Comparison of ENCODE assay signal across 2 cellular contexts in the genomic region with DNA sequence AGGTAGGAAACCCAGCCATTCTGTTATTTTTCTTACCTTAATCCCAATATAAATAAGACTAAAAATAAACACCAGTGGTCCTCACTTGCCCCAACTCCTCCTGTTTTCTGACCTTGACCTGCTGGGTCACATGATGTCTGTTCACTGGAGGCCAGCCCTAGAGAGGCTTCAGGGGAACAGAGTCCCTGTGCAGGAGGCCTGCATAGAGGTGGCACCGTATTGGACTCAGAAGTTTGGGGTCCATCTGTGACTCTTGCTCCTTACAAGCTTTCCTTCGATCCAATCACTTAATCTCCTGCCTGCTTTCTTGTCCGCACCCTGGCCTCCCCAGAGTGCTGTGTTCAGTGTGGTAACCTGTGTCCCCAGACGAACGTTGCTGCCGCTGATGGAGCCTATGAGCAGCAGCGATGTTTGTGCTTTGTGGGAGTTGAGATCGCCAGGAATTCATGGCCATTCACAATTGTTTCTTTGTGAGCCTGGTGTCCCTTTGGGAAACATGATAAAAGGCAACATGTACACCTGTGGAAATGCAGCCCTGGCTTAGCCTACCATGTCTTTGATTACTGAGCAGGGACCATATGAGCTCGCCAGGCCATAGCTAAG.
A peak's percentile ranks its signal among the peaks of the same experiment; 100 is the strongest.
TF ChIP-seq lines count a peak whose summit lies in the region.

No MANE protein-coding gene starts in this region.

TF ChIP-seq in HepG2, 621 proteins besides CTCF, POLR2A, EP300 and RAD21 (continues in another document):
- no peak for TF ChIP-seq SETDB1 (CRISPR knock-in tag; IDR thresholded peaks at IDR 0.05; ENCODE audit: borderline replicate concordance)
- 0 out of 2 replicates have a peak, but pooled peaks have one; percentile 14 for TF ChIP-seq ZNF878 (CRISPR knock-in tag; IDR thresholded peaks at IDR 0.05)
- TF ChIP-seq, protein P1, sequence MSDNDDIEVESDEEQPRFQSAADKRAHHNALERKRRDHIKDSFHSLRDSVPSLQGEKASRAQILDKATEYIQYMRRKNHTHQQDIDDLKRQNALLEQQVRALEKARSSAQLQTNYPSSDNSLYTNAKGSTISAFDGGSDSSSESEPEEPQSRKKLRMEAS (IDR thresholded peaks at IDR 0.05) = no peak
- TF ChIP-seq MAZ (IDR thresholded peaks at IDR 0.05; ENCODE audit: borderline replicate concordance, low read depth, low read length) = no peak
- TF ChIP-seq MAZ (CRISPR knock-in tag; IDR thresholded peaks at IDR 0.05; ENCODE audit: low read depth) = no peak
- TF ChIP-seq, protein P2, sequence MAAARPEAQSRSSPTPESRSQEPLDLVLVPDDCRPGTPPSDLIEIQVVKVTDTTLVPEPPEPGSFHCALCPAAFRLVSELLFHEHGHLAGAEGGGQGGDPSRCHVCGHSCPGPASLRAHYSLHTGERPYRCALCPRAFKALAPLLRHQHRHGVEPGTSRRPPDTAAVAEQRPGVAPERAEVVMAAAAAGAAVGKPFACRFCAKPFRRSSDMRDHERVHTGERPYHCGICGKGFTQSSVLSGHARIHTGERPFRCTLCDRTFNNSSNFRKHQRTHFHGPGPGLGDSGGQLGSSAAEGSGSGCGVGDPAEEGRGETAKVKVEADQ (CRISPR knock-in tag; IDR thresholded peaks at IDR 0.05; ENCODE audit: borderline replicate concordance) = no peak
- no peak for TF ChIP-seq TBX3 (IDR thresholded peaks at IDR 0.05; ENCODE audit: borderline replicate concordance)
- no peak for TF ChIP-seq MED13 (CRISPR knock-in tag; IDR thresholded peaks at IDR 0.05)
- TF ChIP-seq TAF1 (CRISPR knock-in tag; IDR thresholded peaks at IDR 0.05) = no peak
- TF ChIP-seq, protein P3, sequence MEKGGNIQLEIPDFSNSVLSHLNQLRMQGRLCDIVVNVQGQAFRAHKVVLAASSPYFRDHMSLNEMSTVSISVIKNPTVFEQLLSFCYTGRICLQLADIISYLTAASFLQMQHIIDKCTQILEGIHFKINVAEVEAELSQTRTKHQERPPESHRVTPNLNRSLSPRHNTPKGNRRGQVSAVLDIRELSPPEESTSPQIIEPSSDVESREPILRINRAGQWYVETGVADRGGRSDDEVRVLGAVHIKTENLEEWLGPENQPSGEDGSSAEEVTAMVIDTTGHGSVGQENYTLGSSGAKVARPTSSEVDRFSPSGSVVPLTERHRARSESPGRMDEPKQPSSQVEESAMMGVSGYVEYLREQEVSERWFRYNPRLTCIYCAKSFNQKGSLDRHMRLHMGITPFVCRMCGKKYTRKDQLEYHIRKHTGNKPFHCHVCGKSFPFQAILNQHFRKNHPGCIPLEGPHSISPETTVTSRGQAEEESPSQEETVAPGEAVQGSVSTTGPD (CRISPR knock-in tag; IDR thresholded peaks at IDR 0.05) = no peak
- TF ChIP-seq CAMTA2 (CRISPR knock-in tag; IDR thresholded peaks at IDR 0.05; ENCODE audit: borderline replicate concordance) = no peak
- no peak for TF ChIP-seq SMYD3 (CRISPR knock-in tag; IDR thresholded peaks at IDR 0.05)
- TF ChIP-seq NR2F6 (IDR thresholded peaks at IDR 0.05) = peak; percentile 79
- peak; percentile 84 for TF ChIP-seq NR2F6 (CRISPR knock-in tag; IDR thresholded peaks at IDR 0.05)
- TF ChIP-seq NR2F1 (CRISPR knock-in tag; IDR thresholded peaks at IDR 0.05) = peak in 1 of 2 experiments; percentile 61; a peak in 2 of 4 replicates
- TF ChIP-seq, protein P4, sequence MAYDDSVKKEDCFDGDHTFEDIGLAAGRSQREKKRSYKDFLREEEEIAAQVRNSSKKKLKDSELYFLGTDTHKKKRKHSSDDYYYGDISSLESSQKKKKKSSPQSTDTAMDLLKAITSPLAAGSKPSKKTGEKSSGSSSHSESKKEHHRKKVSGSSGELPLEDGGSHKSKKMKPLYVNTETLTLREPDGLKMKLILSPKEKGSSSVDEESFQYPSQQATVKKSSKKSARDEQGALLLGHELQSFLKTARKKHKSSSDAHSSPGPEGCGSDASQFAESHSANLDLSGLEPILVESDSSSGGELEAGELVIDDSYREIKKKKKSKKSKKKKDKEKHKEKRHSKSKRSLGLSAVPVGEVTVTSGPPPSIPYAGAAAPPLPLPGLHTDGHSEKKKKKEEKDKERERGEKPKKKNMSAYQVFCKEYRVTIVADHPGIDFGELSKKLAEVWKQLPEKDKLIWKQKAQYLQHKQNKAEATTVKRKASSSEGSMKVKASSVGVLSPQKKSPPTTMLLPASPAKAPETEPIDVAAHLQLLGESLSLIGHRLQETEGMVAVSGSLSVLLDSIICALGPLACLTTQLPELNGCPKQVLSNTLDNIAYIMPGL (CRISPR knock-in tag; IDR thresholded peaks at IDR 0.05; ENCODE audit: borderline replicate concordance in 1 of 2, low read depth in 1 of 2) = no peak
- TF ChIP-seq ZNF780A (CRISPR knock-in tag; IDR thresholded peaks at IDR 0.05) = no peak
- TF ChIP-seq, protein P5, sequence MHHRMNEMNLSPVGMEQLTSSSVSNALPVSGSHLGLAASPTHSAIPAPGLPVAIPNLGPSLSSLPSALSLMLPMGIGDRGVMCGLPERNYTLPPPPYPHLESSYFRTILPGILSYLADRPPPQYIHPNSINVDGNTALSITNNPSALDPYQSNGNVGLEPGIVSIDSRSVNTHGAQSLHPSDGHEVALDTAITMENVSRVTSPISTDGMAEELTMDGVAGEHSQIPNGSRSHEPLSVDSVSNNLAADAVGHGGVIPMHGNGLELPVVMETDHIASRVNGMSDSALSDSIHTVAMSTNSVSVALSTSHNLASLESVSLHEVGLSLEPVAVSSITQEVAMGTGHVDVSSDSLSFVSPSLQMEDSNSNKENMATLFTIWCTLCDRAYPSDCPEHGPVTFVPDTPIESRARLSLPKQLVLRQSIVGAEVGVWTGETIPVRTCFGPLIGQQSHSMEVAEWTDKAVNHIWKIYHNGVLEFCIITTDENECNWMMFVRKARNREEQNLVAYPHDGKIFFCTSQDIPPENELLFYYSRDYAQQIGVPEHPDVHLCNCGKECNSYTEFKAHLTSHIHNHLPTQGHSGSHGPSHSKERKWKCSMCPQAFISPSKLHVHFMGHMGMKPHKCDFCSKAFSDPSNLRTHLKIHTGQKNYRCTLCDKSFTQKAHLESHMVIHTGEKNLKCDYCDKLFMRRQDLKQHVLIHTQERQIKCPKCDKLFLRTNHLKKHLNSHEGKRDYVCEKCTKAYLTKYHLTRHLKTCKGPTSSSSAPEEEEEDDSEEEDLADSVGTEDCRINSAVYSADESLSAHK (CRISPR knock-in tag; IDR thresholded peaks at IDR 0.05; ENCODE audit: borderline replicate concordance) = no peak
- TF ChIP-seq ZNF557 (CRISPR knock-in tag; IDR thresholded peaks at IDR 0.05) = no peak
- peak; percentile 53; the same call in 1 of the 2 replicates for TF ChIP-seq POGZ (CRISPR knock-in tag; IDR thresholded peaks at IDR 0.05)
- no peak for TF ChIP-seq ZFP41 (CRISPR knock-in tag; IDR thresholded peaks at IDR 0.05; ENCODE audit: borderline replicate concordance)
- TF ChIP-seq GABPB1 (CRISPR knock-in tag; IDR thresholded peaks at IDR 0.05) = no peak
- TF ChIP-seq ZNF343 (CRISPR knock-in tag; IDR thresholded peaks at IDR 0.05) = no peak
- TF ChIP-seq NFKB2 (CRISPR knock-in tag; IDR thresholded peaks at IDR 0.05; ENCODE audit: borderline replicate concordance) = 0 out of 2 replicates have a peak, but pooled peaks have one; percentile 32
- TF ChIP-seq TRIM24 (CRISPR knock-in tag; IDR thresholded peaks at IDR 0.05) = no peak
- TF ChIP-seq YY1 (IDR thresholded peaks at IDR 0.05; ENCODE audit: insufficient read depth, insufficient replicate concordance, low read depth, low read length) = no peak

TF ChIP-seq in K562, 482 proteins besides CTCF, POLR2A, EP300 and RAD21:
- TF ChIP-seq SNRNP70 (optimal IDR thresholded peaks at IDR 0.05; ENCODE audit: low read depth, low read length) (no peak), SMARCA5 (IDR thresholded peaks at IDR 0.05) (no peak)
- TF ChIP-seq, protein P6, sequence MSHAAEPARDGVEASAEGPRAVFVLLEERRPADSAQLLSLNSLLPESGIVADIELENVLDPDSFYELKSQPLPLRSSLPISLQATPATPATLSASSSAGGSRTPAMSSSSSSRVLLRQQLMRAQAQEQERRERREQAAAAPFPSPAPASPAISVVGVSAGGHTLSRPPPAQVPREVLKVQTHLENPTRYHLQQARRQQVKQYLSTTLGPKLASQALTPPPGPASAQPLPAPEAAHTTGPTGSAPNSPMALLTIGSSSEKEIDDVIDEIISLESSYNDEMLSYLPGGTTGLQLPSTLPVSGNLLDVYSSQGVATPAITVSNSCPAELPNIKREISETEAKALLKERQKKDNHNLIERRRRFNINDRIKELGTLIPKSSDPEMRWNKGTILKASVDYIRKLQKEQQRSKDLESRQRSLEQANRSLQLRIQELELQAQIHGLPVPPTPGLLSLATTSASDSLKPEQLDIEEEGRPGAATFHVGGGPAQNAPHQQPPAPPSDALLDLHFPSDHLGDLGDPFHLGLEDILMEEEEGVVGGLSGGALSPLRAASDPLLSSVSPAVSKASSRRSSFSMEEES (CRISPR knock-in tag; IDR thresholded peaks at IDR 0.05) = peak; percentile 23; the same call in 1 of the 2 replicates
- TF ChIP-seq, protein P7, sequence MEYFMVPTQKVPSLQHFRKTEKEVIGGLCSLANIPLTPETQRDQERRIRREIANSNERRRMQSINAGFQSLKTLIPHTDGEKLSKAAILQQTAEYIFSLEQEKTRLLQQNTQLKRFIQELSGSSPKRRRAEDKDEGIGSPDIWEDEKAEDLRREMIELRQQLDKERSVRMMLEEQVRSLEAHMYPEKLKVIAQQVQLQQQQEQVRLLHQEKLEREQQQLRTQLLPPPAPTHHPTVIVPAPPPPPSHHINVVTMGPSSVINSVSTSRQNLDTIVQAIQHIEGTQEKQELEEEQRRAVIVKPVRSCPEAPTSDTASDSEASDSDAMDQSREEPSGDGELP (CRISPR knock-in tag; IDR thresholded peaks at IDR 0.05; ENCODE audit: borderline replicate concordance) = no peak
- TF ChIP-seq, protein P8, sequence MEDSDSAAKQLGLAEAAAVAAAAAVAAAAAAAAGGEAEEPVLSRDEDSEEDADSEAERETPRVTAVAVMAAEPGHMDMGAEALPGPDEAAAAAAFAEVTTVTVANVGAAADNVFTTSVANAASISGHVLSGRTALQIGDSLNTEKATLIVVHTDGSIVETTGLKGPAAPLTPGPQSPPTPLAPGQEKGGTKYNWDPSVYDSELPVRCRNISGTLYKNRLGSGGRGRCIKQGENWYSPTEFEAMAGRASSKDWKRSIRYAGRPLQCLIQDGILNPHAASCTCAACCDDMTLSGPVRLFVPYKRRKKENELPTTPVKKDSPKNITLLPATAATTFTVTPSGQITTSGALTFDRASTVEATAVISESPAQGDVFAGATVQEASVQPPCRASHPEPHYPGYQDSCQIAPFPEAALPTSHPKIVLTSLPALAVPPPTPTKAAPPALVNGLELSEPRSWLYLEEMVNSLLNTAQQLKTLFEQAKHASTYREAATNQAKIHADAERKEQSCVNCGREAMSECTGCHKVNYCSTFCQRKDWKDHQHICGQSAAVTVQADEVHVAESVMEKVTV (CRISPR knock-in tag; IDR thresholded peaks at IDR 0.05) = no peak
- TF ChIP-seq, protein P9, sequence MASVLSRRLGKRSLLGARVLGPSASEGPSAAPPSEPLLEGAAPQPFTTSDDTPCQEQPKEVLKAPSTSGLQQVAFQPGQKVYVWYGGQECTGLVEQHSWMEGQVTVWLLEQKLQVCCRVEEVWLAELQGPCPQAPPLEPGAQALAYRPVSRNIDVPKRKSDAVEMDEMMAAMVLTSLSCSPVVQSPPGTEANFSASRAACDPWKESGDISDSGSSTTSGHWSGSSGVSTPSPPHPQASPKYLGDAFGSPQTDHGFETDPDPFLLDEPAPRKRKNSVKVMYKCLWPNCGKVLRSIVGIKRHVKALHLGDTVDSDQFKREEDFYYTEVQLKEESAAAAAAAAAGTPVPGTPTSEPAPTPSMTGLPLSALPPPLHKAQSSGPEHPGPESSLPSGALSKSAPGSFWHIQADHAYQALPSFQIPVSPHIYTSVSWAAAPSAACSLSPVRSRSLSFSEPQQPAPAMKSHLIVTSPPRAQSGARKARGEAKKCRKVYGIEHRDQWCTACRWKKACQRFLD (CRISPR knock-in tag; IDR thresholded peaks at IDR 0.05) = no peak
